Comparison of ENCODE assay signal across 8 cellular contexts in genomic region chr6:157322792-157323113, GRCh38. TPM values are rescaled to one million over a fixed set of nuclear protein-coding genes. Genes with fewer than 3 reads are reported as not detected.
A peak's percentile ranks its signal among the peaks of the same experiment; 100 is the strongest.
DNase-seq lines count a peak whose midpoint lies in the region; ATAC-seq, FAIRE-seq and TF ChIP-seq lines count a peak whose summit lies in the region.

No MANE protein-coding gene starts in this region.

- no peak for FAIRE-seq in frontal cortex (lab: Jason Lieb, UNC)

- no peak for TF ChIP-seq CTCF in MCF 10A (IDR thresholded peaks at IDR 0.05; ENCODE audit: unreplicated experiment)
- TF ChIP-seq CTCF in upper lobe of right lung (IDR thresholded peaks at IDR 0.05), result no peak

- peak overlapping the region; percentile 92 for H3K27ac Mint-ChIP-seq in activated naive CD4-positive, alpha-beta T cell treated with anti-CD3 and anti-CD28 coated beads, Interleukin-2, amount 50 U/mL, for 24 hours
- peak overlapping the region; percentile 87 for H3K27ac Mint-ChIP-seq in MCF 10A (ENCODE audit: low read depth, unreplicated experiment)

- H3K79me1 ChIP-seq in mesendoderm (ENCODE audit: low read length), result no peaks in the 10 kb centered on the region

- H3K4me1 ChIP-seq in mesendoderm (ENCODE audit: control insufficient read depth, low read depth, low read length), result peaks cover 3% of the 10 kb centered on the region
- H3K4me1 ChIP-seq in upper lobe of right lung, result peaks cover 16% of the 10 kb centered on the region

- H3K56ac ChIP-seq in mesendoderm (ENCODE audit: low read length), result peak overlapping the region; percentile 74

- no peaks in the 10 kb centered on the region for H3K9me3 Mint-ChIP-seq in activated naive CD4-positive, alpha-beta T cell treated with anti-CD3 and anti-CD28 coated beads, Interleukin-2, amount 50 U/mL, for 24 hours
- H3K9me3 Mint-ChIP-seq in MCF 10A (ENCODE audit: unreplicated experiment), result no peaks in the 10 kb centered on the region

- H3K9ac ChIP-seq in mesendoderm (ENCODE audit: low read length), result peak overlapping the region; percentile 70

- H2BK15ac ChIP-seq in mesendoderm (replicated peaks; ENCODE audit: low read depth), result no peak overlapping the region

- no peaks in the 10 kb centered on the region for H3K9me3 ChIP-seq in upper lobe of right lung

- H3K36me3 Mint-ChIP-seq in activated naive CD4-positive, alpha-beta T cell treated with anti-CD3 and anti-CD28 coated beads, Interleukin-2, amount 50 U/mL, for 24 hours, result peaks cover 4% of the 10 kb centered on the region
- H3K36me3 Mint-ChIP-seq in MCF 10A (ENCODE audit: insufficient read depth, unreplicated experiment), result peaks cover 7% of the 10 kb centered on the region

- no TSS peak for BruUV-seq in MCF 10A (replicated peaks; lab: Mats Ljungman, UMichigan)

- H3K4me3 ChIP-seq in mesendoderm (ENCODE audit: low read length) (peak overlapping the region; percentile 77), upper lobe of right lung (peak overlapping the region; percentile 91)

- POLR2A ChIA-PET in MCF 10A (lab: Yijun Ruan, JAX), result interaction anchor here (0.7 to 7.0 kb wide), 26 partner anchors 8 to 510 kb away, joined by 3 to 105 read pairs (median 6); partner anchors contain the start of gene ZDHHC14

- H3K27me3 Mint-ChIP-seq in activated naive CD4-positive, alpha-beta T cell treated with anti-CD3 and anti-CD28 coated beads, Interleukin-2, amount 50 U/mL, for 24 hours, result peaks cover 3% of the 10 kb centered on the region
- no peaks in the 10 kb centered on the region for H3K27me3 Mint-ChIP-seq in MCF 10A (ENCODE audit: insufficient read depth, unreplicated experiment)

- peak overlapping the region; percentile 97 for H3K4me3 Mint-ChIP-seq in activated naive CD4-positive, alpha-beta T cell treated with anti-CD3 and anti-CD28 coated beads, Interleukin-2, amount 50 U/mL, for 24 hours
- peak overlapping the region; percentile 81 for H3K4me3 Mint-ChIP-seq in MCF 10A (ENCODE audit: unreplicated experiment)

- H2BK120ac ChIP-seq in mesendoderm (ENCODE audit: low read depth, low read length), result no peak overlapping the region

- H4K5ac ChIP-seq in mesendoderm (ENCODE audit: low read length), result no peak overlapping the region

- H4K8ac ChIP-seq in mesendoderm (ENCODE audit: low read depth, low read length), result no peak overlapping the region

- H2AK5ac ChIP-seq in mesendoderm (ENCODE audit: low read length), result no peak overlapping the region

- intact Hi-C loops in MCF 10A (cut with micrococcal nuclease), result loop anchor here (2.0 kb wide), 1 partner anchor 58 kb away; the partner anchor contains the start of gene ZDHHC14
- intact Hi-C loops in upper lobe of right lung (cut with DNase I), result no loop called here

- H3K36me3 ChIP-seq in mesendoderm (ENCODE audit: control insufficient read depth, insufficient read depth, low read length), result no peaks in the 10 kb centered on the region
- peaks cover 19% of the 10 kb centered on the region for H3K36me3 ChIP-seq in upper lobe of right lung

- H3K27ac ChIP-seq in mesendoderm (ENCODE audit: low read depth, low read length) (peak overlapping the region; percentile 9), upper lobe of right lung (peak overlapping the region; percentile 93)

- no peak overlapping the region for H2BK5ac ChIP-seq in mesendoderm (ENCODE audit: low read length)

- DNase-seq in activated naive CD4-positive, alpha-beta T cell (lab: John Stamatoyannopoulos, UW), result no peak
- DNase-seq in MCF 10A (ENCODE audit: unreplicated experiment) (no peak), mesendoderm (no peak), upper lobe of right lung (no peak), COR-L47 (lab: John Stamatoyannopoulos, UW) (no peak), frontal cortex (ENCODE audit: low spot score in 2 of 2) (no peak), HuH-7.5 (ENCODE audit: low spot score) (no peak)

- no peak overlapping the region for H3K23ac ChIP-seq in mesendoderm (ENCODE audit: low read length)

- H3K79me2 ChIP-seq in mesendoderm (ENCODE audit: control insufficient read depth, insufficient read depth, low read length), result peaks cover 2% of the 10 kb centered on the region

- CTCF ChIA-PET in MCF 10A (lab: Yijun Ruan, JAX), result interaction anchor here (0.5 to 2.2 kb wide), 10 partner anchors 8 to 470 kb away, joined by 3 to 8 read pairs (median 4); no protein-coding TSS in a partner anchor

- H3K4ac ChIP-seq in mesendoderm (ENCODE audit: low read depth, low read length), result no peak overlapping the region

- 100% methylated on average over 1 of the region's 12 CpGs for WGBS in mesendoderm (ENCODE audit: extremely low coverage, insufficient coverage, low lambda C conversion rate)

- H3K4me1 Mint-ChIP-seq in activated naive CD4-positive, alpha-beta T cell treated with anti-CD3 and anti-CD28 coated beads, Interleukin-2, amount 50 U/mL, for 24 hours, result peaks cover 23% of the 10 kb centered on the region
- peaks cover 1% of the 10 kb centered on the region for H3K4me1 Mint-ChIP-seq in MCF 10A (ENCODE audit: insufficient read depth, unreplicated experiment)

- H3K27me3 ChIP-seq in mesendoderm (ENCODE audit: insufficient read depth, low read length, poor library complexity), result no peaks in the 10 kb centered on the region
- H3K27me3 ChIP-seq in upper lobe of right lung, result no peaks in the 10 kb centered on the region

- ATAC-seq in upper lobe of right lung, result no peak

- H3K4me2 ChIP-seq in mesendoderm (ENCODE audit: low read length), result peak overlapping the region; percentile 54

- H3K18ac ChIP-seq in mesendoderm (ENCODE audit: low read length), result no peak overlapping the region

RNA-seq across cellular contexts. Expression of gene TMEM242, which starts 0.6 kb away (rescaled TPM):
- total RNA-seq in MCF 10A (2022) (9.4 and 10.1 TPM in 2 replicates), upper lobe of right lung (9.9 TPM), frontal cortex (10.2 TPM)
- polyA plus RNA-seq in mesendoderm (2013, experiment 1 of 2), result 4.4 TPM
- 4.6 TPM for polyA plus RNA-seq in mesendoderm (2013, experiment 2 of 2)

RNA-seq across cellular contexts. Expression of gene ZDHHC14, which starts 58.2 kb away (rescaled TPM):
- 3.2 and 4.6 TPM in 2 replicates for total RNA-seq in MCF 10A (2022)
- polyA plus RNA-seq in mesendoderm (2013, experiment 1 of 2), result 4.0 TPM
- 3.9 TPM for polyA plus RNA-seq in mesendoderm (2013, experiment 2 of 2)
- 12.2 TPM for total RNA-seq in upper lobe of right lung
- 9.0 TPM for total RNA-seq in frontal cortex
